8 cellular contexts compared by ENCODE assay signal in the genomic region with DNA sequence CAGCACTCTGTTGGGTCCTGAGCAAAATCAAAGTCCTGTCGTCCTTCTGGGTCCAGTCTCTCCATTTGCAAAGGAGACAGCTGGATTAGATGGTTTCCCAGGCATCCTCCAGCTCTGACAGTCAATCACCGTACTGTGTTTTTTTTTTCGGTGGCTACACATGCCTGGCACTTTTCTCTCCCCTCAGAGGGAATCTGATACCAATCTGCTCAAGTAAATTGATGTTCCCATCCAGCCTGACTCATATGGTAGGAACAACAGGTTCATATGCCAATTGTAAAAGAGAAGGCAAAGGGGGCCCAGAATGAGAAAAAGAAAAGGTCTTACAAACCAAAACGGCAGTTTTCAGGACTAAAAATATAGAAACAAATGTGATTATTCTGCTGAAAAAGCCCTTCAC. TPM values are rescaled to one million over a fixed set of nuclear protein-coding genes. Genes with fewer than 3 reads are reported as not detected.
DNase-seq lines count a peak whose midpoint lies in the region; ATAC-seq and TF ChIP-seq lines count a peak whose summit lies in the region.

No MANE protein-coding gene starts in this region.

- peaks cover 63% of the 10 kb centered on the region for H3K79me2 ChIP-seq in GM23248 (ENCODE audit: insufficient read depth)

- H3K9ac ChIP-seq in GM23248 (peak overlapping the region; percentile 87), skeletal muscle satellite cell (ENCODE audit: low read depth, low read length) (peak overlapping the region; percentile 93)

- in situ Hi-C loops in GM23248 (cut with MboI), result loop anchor here (25.0 kb wide), 1 partner anchor 762 kb away; no protein-coding TSS in a partner anchor

- H2AFZ ChIP-seq in GM23248, result peak overlapping the region; percentile 82

- peak; percentile 45 for DNase-seq in GM23248
- peak; percentile 48 for DNase-seq in SK-N-DZ (ENCODE audit: low spot score)
- no peak for DNase-seq in fibroblast of the aortic adventitia (ENCODE audit: low read depth)
- no peak for DNase-seq in epidermal melanocyte (ENCODE audit: insufficient read length, low spot score)
- DNase-seq in GM03348 (ENCODE audit: low spot score), result no peak
- DNase-seq in mesenteric fat pad (ENCODE audit: low spot score), result no peak

- no peaks in the 10 kb centered on the region for H3K27me3 ChIP-seq in GM23248 (replicated peaks; ENCODE audit: insufficient read depth)
- H3K27me3 ChIP-seq in skeletal muscle satellite cell (ENCODE audit: control insufficient read depth, insufficient read depth, low read length), result no peaks in the 10 kb centered on the region

- H3K4me3 ChIP-seq in GM23248 (peak overlapping the region; percentile 78), fibroblast of the aortic adventitia (ENCODE audit: low read depth, low read length) (peak overlapping the region; percentile 83), skeletal muscle satellite cell (ENCODE audit: low read length) (peak overlapping the region; percentile 94)

- H3K4me2 ChIP-seq in GM23248 (ENCODE audit: unreplicated experiment) (peak overlapping the region; percentile 87), skeletal muscle satellite cell (ENCODE audit: low read length) (peak overlapping the region; percentile 95)

- peak overlapping the region; percentile 64 for H3K27ac ChIP-seq in GM23248

- H3K9me2 ChIP-seq in GM23248 (ENCODE audit: insufficient read depth), result no peaks in the 10 kb centered on the region

- H3K36me3 ChIP-seq in GM23248 (ENCODE audit: low read depth), result no peaks in the 10 kb centered on the region
- no peaks in the 10 kb centered on the region for H3K36me3 ChIP-seq in skeletal muscle satellite cell (ENCODE audit: insufficient read depth, low read length)

- TF ChIP-seq CTCF in fibroblast of the aortic adventitia (IDR thresholded peaks at IDR 0.05; ENCODE audit: insufficient read depth, low read length), result no peak

- no peak for ATAC-seq in GM21786 (IDR thresholded peaks at IDR 0.05; ENCODE audit: unreplicated experiment)

- 8 to 21% methylated on average over 4 of the region's 4 CpGs for WGBS in GM23248 (ENCODE audit: low coverage in 1 of 2, low lambda C conversion rate in 2 of 2, missing lambda C conversion rate in 2 of 2), 2 experiments

- peaks cover 32% of the 10 kb centered on the region for H3F3A ChIP-seq in GM23248 (ENCODE audit: insufficient read depth)

- H3K4me1 ChIP-seq in GM23248 (ENCODE audit: insufficient read depth) (peaks cover 27% of the 10 kb centered on the region), skeletal muscle satellite cell (ENCODE audit: control insufficient read depth, insufficient read depth, low read length) (peaks cover 32% of the 10 kb centered on the region)

- no peaks in the 10 kb centered on the region for H4K20me1 ChIP-seq in GM23248 (ENCODE audit: insufficient read depth)

- H3K9me3 ChIP-seq in GM23248 (ENCODE audit: low read depth) (no peaks in the 10 kb centered on the region), skeletal muscle satellite cell (replicated peaks; ENCODE audit: low read length) (no peaks in the 10 kb centered on the region)

RNA-seq across cellular contexts. Expression of gene FBXO10, which starts 1.2 kb away (rescaled TPM):
- total RNA-seq in GM23248 (2014; rRNA removed; shearing (Covaris generic)), result 2.9 and 9.9 TPM in 2 replicates
- polyA plus RNA-seq in GM23248 (2016; fragmentation: Nextera tagmentation; extraction: Ambion mirVana), result 4.4 and 4.5 TPM in 2 replicates
- 13.7 and 15.8 TPM in 2 replicates for polyA plus RNA-seq in SK-N-DZ (2014; cell fraction: cytosol; rRNA removed)
- polyA plus RNA-seq in SK-N-DZ (2014; cell fraction: nucleus; rRNA removed), result 23.1 and 25.5 TPM in 2 replicates
- total RNA-seq in fibroblast of the aortic adventitia (ENCODE audit: low replicate concordance), result 7.1 and 7.6 TPM in 2 replicates
- total RNA-seq in skeletal muscle satellite cell (2012; rRNA removed), result 6.1 and 11.1 TPM in 2 replicates
- 10.6 TPM for total RNA-seq in mesenteric fat pad

RNA-seq across cellular contexts. Expression of gene TOMM5, which starts 17.4 kb away (rescaled TPM):
- total RNA-seq in GM23248 (2014; rRNA removed; shearing (Covaris generic)), result 122 and 130 TPM in 2 replicates
- polyA plus RNA-seq in GM23248 (2016; fragmentation: Nextera tagmentation; extraction: Ambion mirVana), result 282 and 288 TPM in 2 replicates
- polyA plus RNA-seq in SK-N-DZ (2014; cell fraction: cytosol; rRNA removed), result 443 and 454 TPM in 2 replicates
- 310 and 362 TPM in 2 replicates for polyA plus RNA-seq in SK-N-DZ (2014; cell fraction: nucleus; rRNA removed)
- total RNA-seq in fibroblast of the aortic adventitia (ENCODE audit: low replicate concordance) (58.5 and 181 TPM in 2 replicates), mesenteric fat pad (82.7 TPM)
- 231 and 281 TPM in 2 replicates for total RNA-seq in skeletal muscle satellite cell (2012; rRNA removed)

Comparison
In these comparisons a context has a peak if more than half of its experiments do, and no peak if none do; other contexts are left out.
1. DNase-seq: peak in GM23248 (single experiment) and SK-N-DZ (single experiment); none in fibroblast of the aortic adventitia (single experiment), epidermal melanocyte (single experiment), GM03348 (single experiment) and mesenteric fat pad (single experiment).
2. Peak in every context shown above with its lines, with median percentiles within 50 percentile points of each other: H3K4me3 ChIP-seq.